Comparison of ENCODE assay signal across 1 cellular context in genomic region chr11:85281550-85281949, GRCh38.
TF ChIP-seq lines count a peak whose summit lies in the region.

No MANE protein-coding gene starts in this region.

TF ChIP-seq in GM23338, 12 proteins besides CTCF, POLR2A, EP300 and RAD21 (continued from another document):
- TF ChIP-seq, protein P1, sequence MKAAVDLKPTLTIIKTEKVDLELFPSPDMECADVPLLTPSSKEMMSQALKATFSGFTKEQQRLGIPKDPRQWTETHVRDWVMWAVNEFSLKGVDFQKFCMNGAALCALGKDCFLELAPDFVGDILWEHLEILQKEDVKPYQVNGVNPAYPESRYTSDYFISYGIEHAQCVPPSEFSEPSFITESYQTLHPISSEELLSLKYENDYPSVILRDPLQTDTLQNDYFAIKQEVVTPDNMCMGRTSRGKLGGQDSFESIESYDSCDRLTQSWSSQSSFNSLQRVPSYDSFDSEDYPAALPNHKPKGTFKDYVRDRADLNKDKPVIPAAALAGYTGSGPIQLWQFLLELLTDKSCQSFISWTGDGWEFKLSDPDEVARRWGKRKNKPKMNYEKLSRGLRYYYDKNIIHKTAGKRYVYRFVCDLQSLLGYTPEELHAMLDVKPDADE (IDR thresholded peaks at IDR 0.05) = no peak
- no peak for TF ChIP-seq CREB1 (CRISPR knock-in tag; IDR thresholded peaks at IDR 0.05; ENCODE audit: low read depth)
- TF ChIP-seq ZNF331 (CRISPR knock-in tag; IDR thresholded peaks at IDR 0.05; ENCODE audit: low read depth) = no peak
- no peak for TF ChIP-seq NANOG (IDR thresholded peaks at IDR 0.05; ENCODE audit: borderline replicate concordance)
- TF ChIP-seq POLR2AphosphoS5 (IDR thresholded peaks at IDR 0.05; ENCODE audit: low read depth) = no peak
- TF ChIP-seq JUNB (IDR thresholded peaks at IDR 0.05; ENCODE audit: unreplicated experiment) = no peak
- TF ChIP-seq ZNF114 (CRISPR knock-in tag; IDR thresholded peaks at IDR 0.05) = no peak
- TF ChIP-seq EZH2 (IDR thresholded peaks at IDR 0.05; ENCODE audit: low read depth, unreplicated experiment) = no peak
- TF ChIP-seq STAT1 (IDR thresholded peaks at IDR 0.05; ENCODE audit: unreplicated experiment) = no peak
- no peak for TF ChIP-seq REST (IDR thresholded peaks at IDR 0.05; ENCODE audit: unreplicated experiment)
TF ChIP-seq in GM23338: peak in this region for 0.
